In the genomic region with DNA sequence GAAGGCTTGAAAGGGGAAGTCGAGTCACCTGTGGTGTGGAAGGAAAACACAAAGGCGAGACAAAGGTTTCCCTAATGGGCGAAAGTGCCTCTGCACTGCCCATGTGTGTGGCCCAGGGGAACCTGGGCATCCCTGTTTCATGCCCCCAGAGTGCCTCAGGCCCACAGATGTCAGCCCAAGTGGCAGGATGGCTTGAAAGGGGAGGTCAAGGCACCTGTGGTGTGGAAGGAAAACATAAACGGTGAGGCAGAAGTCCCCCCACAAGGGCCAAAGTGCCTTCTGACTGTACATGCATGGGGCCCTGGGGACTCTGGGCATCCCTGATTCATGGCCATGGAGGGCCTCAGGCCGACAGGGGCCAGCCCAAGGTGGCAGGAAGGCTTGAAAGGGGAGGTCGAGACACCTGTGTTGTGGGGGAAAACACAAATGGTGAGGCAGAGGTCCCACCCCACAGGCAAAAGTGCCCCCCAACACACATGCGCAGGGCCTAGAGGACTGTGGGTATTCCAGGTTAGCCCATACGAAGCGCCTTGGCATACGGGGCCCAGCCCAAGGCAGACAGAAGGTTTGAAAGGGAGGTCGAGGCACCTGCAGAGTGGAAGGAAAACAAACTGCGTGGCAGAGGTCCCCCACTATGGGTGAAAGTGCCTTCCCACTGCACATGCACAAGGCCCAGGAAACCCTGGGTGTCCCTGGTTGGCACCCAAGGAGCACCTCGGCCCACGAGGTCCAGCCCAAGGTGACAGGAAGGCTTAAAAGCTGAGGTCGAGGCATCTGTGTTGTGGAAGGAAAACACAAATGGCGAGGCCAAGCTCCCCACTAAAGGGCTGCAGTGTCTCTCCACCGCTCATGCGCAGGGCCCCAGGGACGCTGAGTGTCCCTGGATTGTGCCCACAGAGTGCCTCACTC, we compare ENCODE assay signal across 14 cellular contexts.
DNase-seq lines count a peak whose midpoint lies in the region; ATAC-seq, FAIRE-seq and TF ChIP-seq lines count a peak whose summit lies in the region.
"Had no signal": no experiment of that assay in that cellular context is flagged by ENCODE, and none has a peak within 500 bp of the region (broad histone marks: within the 10 kb centered on the region; RNA-seq: fewer than 3 reads in every experiment).

No MANE protein-coding gene starts in this region.

- TF ChIP-seq EP300 in SK-N-SH (IDR thresholded peaks at IDR 0.05; ENCODE audit: borderline replicate concordance in 1 of 2, low read depth in 1 of 2, low read length in 1 of 2), result no peak

- H3K27ac ChIP-seq in SK-N-SH (ENCODE audit: low read depth in 2 of 2, low read length in 1 of 2) (no peak overlapping the region), spleen (no peak overlapping the region)
- H3K27ac ChIP-seq: 22Rv1 had no signal

- intact Hi-C loops in spleen (cut with DNase I; ENCODE audit: low total_unique reads), result no loop called here

- no peaks in the 10 kb centered on the region for H3K9me2 ChIP-seq in SK-N-SH

- H2AFZ ChIP-seq in SK-N-SH (ENCODE audit: low read depth), result no peak overlapping the region

- no peak for TF ChIP-seq CTCF in SK-N-SH (IDR thresholded peaks at IDR 0.05)
- no peak for TF ChIP-seq CTCF in spleen (IDR thresholded peaks at IDR 0.05 in 8 of 11, conservative IDR thresholded peaks at IDR 0.05 in 3 of 11)

- no peak overlapping the region for H3K4me2 ChIP-seq in SK-N-SH

- H3K27me3 ChIP-seq in SK-N-SH (ENCODE audit: insufficient read depth) (no peaks in the 10 kb centered on the region; the same call in 1 of the 2 replicates), spleen (replicated peaks in 1 of 7) (no peaks in the 10 kb centered on the region)

- TF ChIP-seq POLR2A in spleen (IDR thresholded peaks at IDR 0.05), result no peak

- CTCF ChIA-PET in SK-N-SH (lab: Yijun Ruan, JAX), result no interaction called here

- H3F3A ChIP-seq in SK-N-SH (replicated peaks; ENCODE audit: insufficient read depth), result no peaks in the 10 kb centered on the region

- no peak overlapping the region for H3K9ac ChIP-seq in SK-N-SH

- H3K36me3 ChIP-seq in SK-N-SH (replicated peaks in 1 of 2; ENCODE audit: control insufficient read depth in 1 of 2, insufficient read depth in 2 of 2, low read length in 1 of 2), result no peaks in the 10 kb centered on the region
- H3K36me3 ChIP-seq in spleen, result no peaks in the 10 kb centered on the region

- no peaks in the 10 kb centered on the region for H3K79me2 ChIP-seq in SK-N-SH (ENCODE audit: insufficient read depth)

- DNase-seq in SK-N-SH (peak; percentile 0), iPS-NIHi7 (ENCODE audit: extremely low spot score) (peak; percentile 0), spleen (peak; percentile 43), HTR-8/SVneo (ENCODE audit: insufficient read length, low spot score) (no peak), occipital lobe (lab: John Stamatoyannopoulos, UW) (no peak), DMS114 treated with DMSO at 0.1 percent for 48 hours (lab: John Stamatoyannopoulos, UW; ENCODE audit: unreplicated experiment) (no peak)
- DNase-seq in activated CD8-positive, alpha-beta memory T cell treated with anti-CD3 and anti-CD28 coated beads, Interleukin-2, amount 50 U/mL, for 4 hours, result peak; percentile 9
- DNase-seq: Karpas-422, NCI-H2081, nephron progenitor cell had no signal

- FAIRE-seq in HTR-8/SVneo (lab: Jason Lieb, UNC), result no peak

- POLR2A ChIA-PET in SK-N-SH (lab: Yijun Ruan, JAX), result no interaction called here

- no peak for ATAC-seq in SK-N-SH treated with all-trans-retinoic acid at 6 μM for 48 hours
- ATAC-seq: stimulated activated naive CD8-positive, alpha-beta T cell treated with anti-CD3 and anti-CD28 coated beads, Interleukin-15, amount 100 ng/mL, for 72 hours had no signal

- no peaks in the 10 kb centered on the region for H4K20me1 ChIP-seq in SK-N-SH (ENCODE audit: insufficient read depth)

- H3K9me3 ChIP-seq in SK-N-SH, result 0 out of 2 replicates have a peak, but pooled peaks cover 7% of the 10 kb centered on the region
- peaks cover 6 to 100% (median 100%) of the 10 kb centered on the region in 8 donors for H3K9me3 ChIP-seq in spleen

- WGBS in SK-N-SH (ENCODE audit: low lambda C conversion rate), result 24% methylated on average over 15 of the region's 19 CpGs
- WGBS in spleen, 5 donors, result 66 to 75% (median 70%) methylated on average over 19 of the region's 19 CpGs

- H3K4me3 ChIP-seq in SK-N-SH (ENCODE audit: low read depth in 2 of 2, low read length in 1 of 2) (no peak overlapping the region), spleen (no peak overlapping the region)

- H3K4me1 ChIP-seq in SK-N-SH (ENCODE audit: control insufficient read depth in 1 of 2, insufficient read depth in 2 of 2, low read depth in 1 of 2, low read length in 1 of 2) (no peaks in the 10 kb centered on the region), spleen (no peaks in the 10 kb centered on the region)
- H3K4me1 ChIP-seq: Caco-2 had no signal

- TF ChIP-seq RAD21 in SK-N-SH (IDR thresholded peaks at IDR 0.05; ENCODE audit: low read length), result no peak

TF ChIP-seq in SK-N-SH, 30 proteins besides CTCF, POLR2A, EP300 and RAD21 (continues in another document):
- no peak for TF ChIP-seq REST (IDR thresholded peaks at IDR 0.05; ENCODE audit: low read depth, low read length)
- TF ChIP-seq, protein P1, sequence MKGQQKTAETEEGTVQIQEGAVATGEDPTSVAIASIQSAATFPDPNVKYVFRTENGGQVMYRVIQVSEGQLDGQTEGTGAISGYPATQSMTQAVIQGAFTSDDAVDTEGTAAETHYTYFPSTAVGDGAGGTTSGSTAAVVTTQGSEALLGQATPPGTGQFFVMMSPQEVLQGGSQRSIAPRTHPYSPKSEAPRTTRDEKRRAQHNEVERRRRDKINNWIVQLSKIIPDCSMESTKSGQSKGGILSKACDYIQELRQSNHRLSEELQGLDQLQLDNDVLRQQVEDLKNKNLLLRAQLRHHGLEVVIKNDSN (IDR thresholded peaks at IDR 0.05; ENCODE audit: borderline replicate concordance, low read depth), result no peak
- no peak for TF ChIP-seq POLR2AphosphoS5 (IDR thresholded peaks at IDR 0.05; ENCODE audit: low read depth, low read length)
- TF ChIP-seq JUND (IDR thresholded peaks at IDR 0.05), result no peak
- no peak for TF ChIP-seq SMC3 (IDR thresholded peaks at IDR 0.05; ENCODE audit: low read depth, low read length)

TF ChIP-seq in SK-N-SH treated with all-trans-retinoic acid at 6 μM for 48 hours, 23 proteins besides CTCF, POLR2A, EP300 and RAD21 (continues in another document):
- TF ChIP-seq, protein P2, sequence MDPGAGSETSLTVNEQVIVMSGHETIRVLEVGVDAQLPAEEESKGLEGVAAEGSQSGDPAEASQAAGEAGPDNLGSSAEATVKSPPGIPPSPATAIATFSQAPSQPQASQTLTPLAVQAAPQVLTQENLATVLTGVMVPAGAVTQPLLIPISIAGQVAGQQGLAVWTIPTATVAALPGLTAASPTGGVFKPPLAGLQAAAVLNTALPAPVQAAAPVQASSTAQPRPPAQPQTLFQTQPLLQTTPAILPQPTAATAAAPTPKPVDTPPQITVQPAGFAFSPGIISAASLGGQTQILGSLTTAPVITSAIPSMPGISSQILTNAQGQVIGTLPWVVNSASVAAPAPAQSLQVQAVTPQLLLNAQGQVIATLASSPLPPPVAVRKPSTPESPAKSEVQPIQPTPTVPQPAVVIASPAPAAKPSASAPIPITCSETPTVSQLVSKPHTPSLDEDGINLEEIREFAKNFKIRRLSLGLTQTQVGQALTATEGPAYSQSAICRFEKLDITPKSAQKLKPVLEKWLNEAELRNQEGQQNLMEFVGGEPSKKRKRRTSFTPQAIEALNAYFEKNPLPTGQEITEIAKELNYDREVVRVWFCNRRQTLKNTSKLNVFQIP (CRISPR knock-in tag; IDR thresholded peaks at IDR 0.05; ENCODE audit: borderline replicate concordance, low read depth), result no peak
- TF ChIP-seq ZFP30 (CRISPR knock-in tag; IDR thresholded peaks at IDR 0.05) (no peak), ESRRG (CRISPR knock-in tag; IDR thresholded peaks at IDR 0.05) (no peak), TOX (CRISPR knock-in tag; IDR thresholded peaks at IDR 0.05; ENCODE audit: borderline replicate concordance) (no peak), OSR1 (CRISPR knock-in tag; IDR thresholded peaks at IDR 0.05) (no peak), PPARA (CRISPR knock-in tag; IDR thresholded peaks at IDR 0.05; ENCODE audit: borderline replicate concordance) (no peak), CREB5 (CRISPR knock-in tag; IDR thresholded peaks at IDR 0.05; ENCODE audit: low read depth) (no peak), CSDC2 (CRISPR knock-in tag; IDR thresholded peaks at IDR 0.05) (no peak), BACH2 (CRISPR knock-in tag; IDR thresholded peaks at IDR 0.05; ENCODE audit: borderline replicate concordance) (no peak), GLIS3 (CRISPR knock-in tag; IDR thresholded peaks at IDR 0.05) (no peak), SNAI2 (CRISPR knock-in tag; IDR thresholded peaks at IDR 0.05) (no peak)
- TF ChIP-seq, protein P3, sequence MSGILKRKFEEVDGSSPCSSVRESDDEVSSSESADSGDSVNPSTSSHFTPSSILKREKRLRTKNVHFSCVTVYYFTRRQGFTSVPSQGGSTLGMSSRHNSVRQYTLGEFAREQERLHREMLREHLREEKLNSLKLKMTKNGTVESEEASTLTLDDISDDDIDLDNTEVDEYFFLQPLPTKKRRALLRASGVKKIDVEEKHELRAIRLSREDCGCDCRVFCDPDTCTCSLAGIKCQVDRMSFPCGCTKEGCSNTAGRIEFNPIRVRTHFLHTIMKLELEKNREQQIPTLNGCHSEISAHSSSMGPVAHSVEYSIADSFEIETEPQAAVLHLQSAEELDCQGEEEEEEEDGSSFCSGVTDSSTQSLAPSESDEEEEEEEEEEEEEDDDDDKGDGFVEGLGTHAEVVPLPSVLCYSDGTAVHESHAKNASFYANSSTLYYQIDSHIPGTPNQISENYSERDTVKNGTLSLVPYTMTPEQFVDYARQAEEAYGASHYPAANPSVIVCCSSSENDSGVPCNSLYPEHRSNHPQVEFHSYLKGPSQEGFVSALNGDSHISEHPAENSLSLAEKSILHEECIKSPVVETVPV (CRISPR knock-in tag; IDR thresholded peaks at IDR 0.05), result no peak

Comparison
In these comparisons a context has a peak if more than half of its experiments do, and no peak if none do; other contexts are left out.
1. DNase-seq: peak in SK-N-SH (single experiment), activated CD8-positive, alpha-beta memory T cell treated with anti-CD3 and anti-CD28 coated beads, Interleukin-2, amount 50 U/mL, for 4 hours (single experiment), iPS-NIHi7 (single experiment) and spleen (single experiment); none in HTR-8/SVneo (single experiment), occipital lobe (single experiment) and DMS114 treated with DMSO at 0.1 percent for 48 hours (single experiment).